ENCODE assay signal across 8 cellular contexts in the genomic region with DNA sequence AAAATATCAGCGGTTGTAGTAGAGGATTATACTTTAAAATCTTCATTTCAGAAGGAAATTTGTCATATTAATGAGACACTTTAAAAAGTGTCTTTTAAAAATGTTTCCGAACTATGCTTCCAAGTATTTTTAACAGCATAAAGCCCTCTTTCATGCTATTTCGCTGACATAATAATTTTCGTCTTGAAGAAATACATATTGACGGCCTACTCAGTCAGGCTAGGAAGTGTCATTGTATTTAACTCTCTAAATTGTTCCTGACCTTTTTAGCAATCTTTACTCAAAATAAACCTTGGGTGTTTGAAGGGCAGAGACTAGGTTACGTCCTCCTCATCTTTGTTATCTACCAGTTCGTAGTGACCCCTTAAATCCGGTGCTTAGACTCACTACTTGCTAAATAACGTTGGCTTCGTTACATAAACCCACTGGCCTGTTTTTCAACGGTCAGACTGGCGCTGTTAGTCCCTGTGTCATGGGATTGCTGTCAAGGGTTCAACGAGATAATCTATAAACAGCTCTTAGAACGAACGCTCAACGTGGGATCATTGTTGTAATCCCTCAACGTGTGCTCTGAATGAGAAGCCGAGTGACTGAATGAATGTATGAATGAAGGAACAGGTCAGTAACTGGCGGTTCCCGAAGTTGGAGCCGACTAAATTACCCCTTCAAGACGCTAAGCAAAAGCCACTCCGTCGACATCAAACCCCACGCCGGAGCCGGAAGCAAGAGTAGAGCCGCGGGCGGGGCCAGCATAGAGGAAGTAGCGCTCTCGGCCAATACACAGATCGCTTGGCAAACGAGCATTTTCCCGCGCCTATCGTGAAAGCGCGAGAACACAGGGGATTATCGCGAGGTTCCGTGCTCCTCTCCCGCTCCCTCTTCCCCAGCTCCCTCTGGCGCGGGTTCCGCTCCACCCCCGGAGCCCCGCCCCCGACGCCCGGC. TPM values are rescaled to one million over a fixed set of nuclear protein-coding genes. Genes with fewer than 3 reads are reported as not detected.
A peak's percentile ranks its signal among the peaks of the same experiment; 100 is the strongest.
DNase-seq lines count a peak whose midpoint lies in the region; ATAC-seq and TF ChIP-seq lines count a peak whose summit lies in the region.

No MANE protein-coding gene starts in this region.

- ATAC-seq in GM21529 (IDR thresholded peaks at IDR 0.05; ENCODE audit: unreplicated experiment) (peak; percentile 94), IMR-90 (ENCODE audit: low read depth) (peak; percentile 95), esophagus mucosa (peak; percentile 97)

- H4K20me1 ChIP-seq in IMR-90 (ENCODE audit: insufficient read depth, low read length), result no peaks in the 10 kb centered on the region
- no peaks in the 10 kb centered on the region for H4K20me1 ChIP-seq in OCI-LY7 (ENCODE audit: insufficient read depth, low read length)

- H3K27ac ChIP-seq in IMR-90 (ENCODE audit: insufficient read depth, low read length), result peak overlapping the region; percentile 79
- peak overlapping the region; percentile 88 for H3K27ac ChIP-seq in OCI-LY7 (ENCODE audit: low read depth, low read length, poor library complexity, severe bottlenecking)

- peak overlapping the region; percentile 91 for H2AK9ac ChIP-seq in IMR-90 (replicated peaks; ENCODE audit: low read depth, low read length, poor library complexity)

- H4K8ac ChIP-seq in IMR-90 (ENCODE audit: low read depth in 2 of 2, low read length in 2 of 2), result peak overlapping the region; percentile 97 to 98

- H3K79me2 ChIP-seq in OCI-LY7 (ENCODE audit: insufficient read depth, low read depth, low read length), result peaks cover 26% of the 10 kb centered on the region; the same call in 1 of the 2 replicates

- no peak overlapping the region for H2BK20ac ChIP-seq in IMR-90 (ENCODE audit: low read depth, low read length)

- peak overlapping the region; percentile 97 for H3K14ac ChIP-seq in IMR-90 (replicated peaks; ENCODE audit: low read depth, low read length)

- intact Hi-C loops in IMR-90 (cut with micrococcal nuclease), result no loop called here
- intact Hi-C loops in OCI-LY7 (cut with micrococcal nuclease; ENCODE audit: unreplicated experiment), result loop anchor here (1.0 to 5.0 kb wide), 3 partner anchors 317 to 1677 kb away; a partner anchor contains a TSS

- peak; percentile 94 for TF ChIP-seq POLR2A in IMR-90 (IDR thresholded peaks at IDR 0.05; ENCODE audit: low read depth, low read length)

- H2BK5ac ChIP-seq in IMR-90 (ENCODE audit: low read depth, low read length, poor library complexity, severe bottlenecking), result peak overlapping the region; percentile 81

- H2AK5ac ChIP-seq in IMR-90 (ENCODE audit: low read depth, low read length), result peak overlapping the region; percentile 87

- H2AFZ ChIP-seq in IMR-90 (replicated peaks; ENCODE audit: low read length, poor library complexity) (peak overlapping the region; percentile 87), OCI-LY7 (ENCODE audit: low read length) (peak overlapping the region; percentile 88; the same call in 1 of the 2 replicates)

- H3K9me2 ChIP-seq in OCI-LY7 (ENCODE audit: insufficient read depth, low read length), result no peaks in the 10 kb centered on the region

- H3K56ac ChIP-seq in IMR-90 (ENCODE audit: extremely low read depth, insufficient read depth, low read length), result peak overlapping the region; percentile 95

- H4K5ac ChIP-seq in IMR-90 (ENCODE audit: low read depth, low read length), result peak overlapping the region; percentile 99

- H3K4ac ChIP-seq in IMR-90 (ENCODE audit: low read depth, low read length), result peak overlapping the region; percentile 93

- CTCF ChIA-PET in IMR-90 (lab: Yijun Ruan, JAX) (interaction anchor here (1.0 kb wide), 1 partner anchor 150 kb away, joined by 3 read pairs; no protein-coding TSS in a partner anchor), OCI-LY7 (lab: Charles Lee; ENCODE audit: unreplicated experiment) (no interaction called here)

- H2BK15ac ChIP-seq in IMR-90 (ENCODE audit: low read depth, low read length), result peak overlapping the region; percentile 60; the same call in 1 of the 3 replicates

- 0% methylated on average over 11 of the region's 51 CpGs; no CpG with 5 or more reads in 1 of the 2 experiments for whole genome bisulfite sequencing in IMR-90 (ENCODE audit: extremely low coverage in 2 of 2, insufficient read length in 1 of 2), 2 experiments

- H3K4me2 ChIP-seq in IMR-90 (ENCODE audit: low read depth, low read length), result peak overlapping the region; percentile 100
- H3K4me2 ChIP-seq in OCI-LY7 (ENCODE audit: low read length), result peak overlapping the region; percentile 95

- H3K18ac ChIP-seq in IMR-90 (ENCODE audit: low read depth, low read length), result peak overlapping the region; percentile 69

- H3K27me3 ChIP-seq in IMR-90 (ENCODE audit: control insufficient read depth, insufficient read depth, low read length) (no peaks in the 10 kb centered on the region), mucosa of stomach (ENCODE audit: control insufficient read depth, insufficient read depth, low read length) (no peaks in the 10 kb centered on the region)

- dilution Hi-C loops in IMR-90 (cut with HindIII; ENCODE audit: low sequenced_read_pairs, unreplicated experiment), result no loop called here

- BruUV-seq in IMR-90 (replicated peaks; lab: Mats Ljungman, UMichigan), result TSS peak; percentile 71
- BruUV-seq in OCI-LY7 (replicated peaks; lab: Mats Ljungman, UMichigan), result TSS peak; percentile 97

- H3K36me3 ChIP-seq in IMR-90 (ENCODE audit: control insufficient read depth, insufficient read depth, low read length), result no peaks in the 10 kb centered on the region
- H3K36me3 ChIP-seq in OCI-LY7 (ENCODE audit: insufficient read depth, low read length), result peaks cover under 1% of the 10 kb centered on the region; the same call in 1 of the 2 replicates
- no peaks in the 10 kb centered on the region for H3K36me3 ChIP-seq in mucosa of stomach (ENCODE audit: control insufficient read depth, insufficient read depth, low read length)

- POLR2A ChIA-PET in IMR-90 (lab: Charles Lee; ENCODE audit: unreplicated experiment) (interaction anchor here (0.6 kb wide), 1 partner anchor 51 kb away, joined by 3 read pairs; no protein-coding TSS in a partner anchor), OCI-LY7 (lab: Charles Lee) (interaction anchor here (0.6 to 2.1 kb wide), 6 partner anchors 10 to 1885 kb away, joined by 3 to 9 read pairs (median 3); a partner anchor contains a TSS)

- no peak for TF ChIP-seq RAD21 in IMR-90 (IDR thresholded peaks at IDR 0.05; ENCODE audit: low read length)

- in situ Hi-C loops in IMR-90 (cut with MboI; ENCODE audit: low sequenced_read_pairs), result loop anchor here (25.0 kb wide), 2 partner anchors 862 to 1337 kb away; no protein-coding TSS in a partner anchor

- H3K9me1 ChIP-seq in IMR-90 (ENCODE audit: insufficient read depth, low read length), result no peaks in the 10 kb centered on the region

- H3K4me3 ChIP-seq in IMR-90 (ENCODE audit: insufficient read depth, low read depth, low read length), result peak overlapping the region; percentile 97
- peak overlapping the region; percentile 97 for H3K4me3 ChIP-seq in OCI-LY7 (ENCODE audit: low read depth, low read length, poor library complexity, severe bottlenecking)
- peak overlapping the region; percentile 64 for H3K4me3 ChIP-seq in mucosa of stomach (ENCODE audit: low read length)

- DNase-seq in DMS153 (lab: John Stamatoyannopoulos, UW) (peak; percentile 89), IMR-90 (peak; percentile 99), OCI-LY7 (ENCODE audit: low spot score) (peak; percentile 99), activated T-cell treated with anti-CD3 and anti-CD28 coated beads for 4 hours (peak; percentile 90)
- peak; percentile 80 to 86 for DNase-seq in stimulated activated CD8-positive, alpha-beta memory T cell treated with anti-CD3 and anti-CD28 coated beads, Interleukin-7, amount 100 ng/mL, for 1 hour (ENCODE audit: low read depth in 2 of 2)

- no peaks in the 10 kb centered on the region for H3K9me3 ChIP-seq in IMR-90 (ENCODE audit: control insufficient read depth, insufficient read depth, low read length)
- H3K9me3 ChIP-seq in OCI-LY7 (ENCODE audit: low read length), result no peaks in the 10 kb centered on the region
- H3K9me3 ChIP-seq in mucosa of stomach (ENCODE audit: control insufficient read depth, low read length), result no peaks in the 10 kb centered on the region

- peak overlapping the region; percentile 92 for H3K23ac ChIP-seq in IMR-90 (ENCODE audit: low read depth, low read length)

- peak overlapping the region; percentile 23; the same call in 1 of the 2 replicates for H2BK120ac ChIP-seq in IMR-90 (ENCODE audit: low read depth, low read length)

- TF ChIP-seq CTCF in IMR-90 (conservative IDR thresholded peaks at IDR 0.05; ENCODE audit: low read depth, low read length) (no peak), OCI-LY7 (conservative IDR thresholded peaks at IDR 0.05; ENCODE audit: low read length) (no peak)

- H3K9ac ChIP-seq in IMR-90 (ENCODE audit: low read depth, low read length), result peak overlapping the region; percentile 94
- peak overlapping the region; percentile 80 for H3K9ac ChIP-seq in mucosa of stomach (ENCODE audit: low read length)

- H4K91ac ChIP-seq in IMR-90 (ENCODE audit: insufficient read depth, low read depth, low read length), result peak overlapping the region; percentile 90

- H3K79me1 ChIP-seq in IMR-90 (ENCODE audit: low read depth in 1 of 2, low read length in 2 of 2), result peaks cover 3 to 35% of the 10 kb centered on the region in 2 experiments; a peak in 2 of 4 replicates

- H3K4me1 ChIP-seq in IMR-90 (ENCODE audit: control insufficient read depth, insufficient read depth, low read length) (peaks cover 5% of the 10 kb centered on the region), OCI-LY7 (ENCODE audit: insufficient read depth, low read length, poor library complexity, severe bottlenecking) (peaks cover 30% of the 10 kb centered on the region), mucosa of stomach (ENCODE audit: control insufficient read depth, insufficient read depth, low read length) (peaks cover 20% of the 10 kb centered on the region)

TF ChIP-seq in IMR-90, 13 proteins besides CTCF, POLR2A, EP300 and RAD21:
- no peak for TF ChIP-seq SMC3 (IDR thresholded peaks at IDR 0.05; ENCODE audit: low read depth, low read length)
- TF ChIP-seq CHD1 (IDR thresholded peaks at IDR 0.05; ENCODE audit: low read depth, low read length), result no peak
- peak; percentile 81; the same call in 1 of the 2 replicates for TF ChIP-seq MAZ (IDR thresholded peaks at IDR 0.05; ENCODE audit: borderline replicate concordance, low read depth, low read length)
- peak; percentile 54; the same call in 1 of the 2 replicates for TF ChIP-seq MAFK (IDR thresholded peaks at IDR 0.05; ENCODE audit: low read depth, low read length)

RNA-seq across cellular contexts. Expression of a gene that starts 0.5 kb away (rescaled TPM):
- total RNA-seq in IMR-90 (2012; rRNA removed) (17.5 and 21.1 TPM in 2 replicates), OCI-LY7 (2022) (30.2 and 30.9 TPM in 2 replicates), esophagus mucosa (21.3 TPM)
- polyA plus RNA-seq in IMR-90 (2012; rRNA removed), result 10.3 and 12.7 TPM in 2 replicates
- polyA plus RNA-seq in IMR-90 (2012; cell fraction: cytosol; rRNA removed), result 5.9 and 6.3 TPM in 2 replicates
- 1.9 and 12.6 TPM in 2 replicates for polyA plus RNA-seq in IMR-90 (2012; cell fraction: nucleus; rRNA removed; ENCODE audit: low replicate concordance)
- 17.2 and 25.7 TPM in 2 replicates for total RNA-seq in OCI-LY7 (2014; rRNA removed; shearing (Covaris generic))

RNA-seq across cellular contexts. Expression of a gene that starts 1.4 kb away (rescaled TPM):
- total RNA-seq in IMR-90 (2012; rRNA removed), result 28.3 and 29.8 TPM in 2 replicates
- polyA plus RNA-seq in IMR-90 (2012; rRNA removed), result 5.2 and 7.8 TPM in 2 replicates
- polyA plus RNA-seq in IMR-90 (2012; cell fraction: cytosol; rRNA removed), result 2.1 and 3.0 TPM in 2 replicates
- polyA plus RNA-seq in IMR-90 (2012; cell fraction: nucleus; rRNA removed; ENCODE audit: low replicate concordance), result 6.6 and 9.5 TPM in 2 replicates
- total RNA-seq in OCI-LY7 (2014; rRNA removed; shearing (Covaris generic)), result 2.6 and 2.8 TPM in 2 replicates
- total RNA-seq in OCI-LY7 (2022), result 7.6 and 7.8 TPM in 2 replicates
- total RNA-seq in esophagus mucosa, result 13.9 TPM

Comparison
In these comparisons a context has a peak if more than half of its experiments do, and no peak if none do; other contexts are left out.
1. Peak in every context shown above with its lines: DNase-seq, ATAC-seq, H3K4me3 ChIP-seq and H3K27ac ChIP-seq.